In the genomic region with DNA sequence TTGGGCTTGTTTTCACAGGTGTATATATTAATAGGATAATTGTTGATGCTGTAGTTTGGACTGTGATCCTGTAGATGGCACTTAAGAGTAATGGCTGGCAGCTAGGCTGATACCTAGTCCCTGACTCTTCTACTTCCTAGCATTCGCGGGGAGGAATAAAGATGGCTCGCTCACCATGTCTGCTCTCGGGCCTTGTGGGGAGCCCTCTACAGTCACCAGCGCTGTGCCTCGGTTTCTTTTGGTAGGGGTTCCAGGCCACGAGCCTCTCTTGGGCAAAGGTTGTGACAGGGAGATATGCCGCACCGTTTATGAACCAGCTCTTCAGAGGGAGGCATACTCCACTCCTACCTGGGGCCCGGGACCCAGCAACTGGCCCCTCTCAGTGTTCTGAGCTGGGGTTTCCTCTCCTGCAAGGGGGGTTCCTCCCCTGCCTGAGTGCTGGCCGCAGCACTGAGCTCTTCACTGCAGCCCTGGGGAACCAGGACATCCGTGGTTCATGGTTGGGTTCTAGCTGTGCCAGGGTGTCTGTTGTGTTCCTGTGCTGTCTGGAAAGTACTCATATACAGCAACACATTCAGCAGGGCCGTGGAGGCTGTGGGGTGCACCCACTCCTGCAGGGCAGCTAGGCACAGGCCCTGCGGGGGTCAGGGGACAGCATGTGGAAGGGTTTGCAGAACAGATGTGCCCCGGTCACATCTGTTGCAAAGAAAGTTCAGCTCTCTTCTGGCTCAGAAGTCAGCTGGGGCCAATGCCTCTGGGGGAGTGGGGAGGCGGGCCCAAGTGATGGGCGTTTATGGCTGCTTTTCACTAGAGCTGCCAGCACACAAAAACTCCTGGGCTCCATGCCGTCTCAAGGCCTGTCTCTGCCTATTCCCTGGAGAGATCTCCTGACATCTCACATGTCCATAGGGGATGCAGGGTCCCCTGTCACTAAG, we compare ENCODE assay signal across 1 cellular context.
TF ChIP-seq lines count a peak whose summit lies in the region.

No MANE protein-coding gene starts in this region.

TF ChIP-seq in GM23338, 12 proteins besides CTCF, POLR2A, EP300 and RAD21 (continued from another document):
- TF ChIP-seq, protein P1, sequence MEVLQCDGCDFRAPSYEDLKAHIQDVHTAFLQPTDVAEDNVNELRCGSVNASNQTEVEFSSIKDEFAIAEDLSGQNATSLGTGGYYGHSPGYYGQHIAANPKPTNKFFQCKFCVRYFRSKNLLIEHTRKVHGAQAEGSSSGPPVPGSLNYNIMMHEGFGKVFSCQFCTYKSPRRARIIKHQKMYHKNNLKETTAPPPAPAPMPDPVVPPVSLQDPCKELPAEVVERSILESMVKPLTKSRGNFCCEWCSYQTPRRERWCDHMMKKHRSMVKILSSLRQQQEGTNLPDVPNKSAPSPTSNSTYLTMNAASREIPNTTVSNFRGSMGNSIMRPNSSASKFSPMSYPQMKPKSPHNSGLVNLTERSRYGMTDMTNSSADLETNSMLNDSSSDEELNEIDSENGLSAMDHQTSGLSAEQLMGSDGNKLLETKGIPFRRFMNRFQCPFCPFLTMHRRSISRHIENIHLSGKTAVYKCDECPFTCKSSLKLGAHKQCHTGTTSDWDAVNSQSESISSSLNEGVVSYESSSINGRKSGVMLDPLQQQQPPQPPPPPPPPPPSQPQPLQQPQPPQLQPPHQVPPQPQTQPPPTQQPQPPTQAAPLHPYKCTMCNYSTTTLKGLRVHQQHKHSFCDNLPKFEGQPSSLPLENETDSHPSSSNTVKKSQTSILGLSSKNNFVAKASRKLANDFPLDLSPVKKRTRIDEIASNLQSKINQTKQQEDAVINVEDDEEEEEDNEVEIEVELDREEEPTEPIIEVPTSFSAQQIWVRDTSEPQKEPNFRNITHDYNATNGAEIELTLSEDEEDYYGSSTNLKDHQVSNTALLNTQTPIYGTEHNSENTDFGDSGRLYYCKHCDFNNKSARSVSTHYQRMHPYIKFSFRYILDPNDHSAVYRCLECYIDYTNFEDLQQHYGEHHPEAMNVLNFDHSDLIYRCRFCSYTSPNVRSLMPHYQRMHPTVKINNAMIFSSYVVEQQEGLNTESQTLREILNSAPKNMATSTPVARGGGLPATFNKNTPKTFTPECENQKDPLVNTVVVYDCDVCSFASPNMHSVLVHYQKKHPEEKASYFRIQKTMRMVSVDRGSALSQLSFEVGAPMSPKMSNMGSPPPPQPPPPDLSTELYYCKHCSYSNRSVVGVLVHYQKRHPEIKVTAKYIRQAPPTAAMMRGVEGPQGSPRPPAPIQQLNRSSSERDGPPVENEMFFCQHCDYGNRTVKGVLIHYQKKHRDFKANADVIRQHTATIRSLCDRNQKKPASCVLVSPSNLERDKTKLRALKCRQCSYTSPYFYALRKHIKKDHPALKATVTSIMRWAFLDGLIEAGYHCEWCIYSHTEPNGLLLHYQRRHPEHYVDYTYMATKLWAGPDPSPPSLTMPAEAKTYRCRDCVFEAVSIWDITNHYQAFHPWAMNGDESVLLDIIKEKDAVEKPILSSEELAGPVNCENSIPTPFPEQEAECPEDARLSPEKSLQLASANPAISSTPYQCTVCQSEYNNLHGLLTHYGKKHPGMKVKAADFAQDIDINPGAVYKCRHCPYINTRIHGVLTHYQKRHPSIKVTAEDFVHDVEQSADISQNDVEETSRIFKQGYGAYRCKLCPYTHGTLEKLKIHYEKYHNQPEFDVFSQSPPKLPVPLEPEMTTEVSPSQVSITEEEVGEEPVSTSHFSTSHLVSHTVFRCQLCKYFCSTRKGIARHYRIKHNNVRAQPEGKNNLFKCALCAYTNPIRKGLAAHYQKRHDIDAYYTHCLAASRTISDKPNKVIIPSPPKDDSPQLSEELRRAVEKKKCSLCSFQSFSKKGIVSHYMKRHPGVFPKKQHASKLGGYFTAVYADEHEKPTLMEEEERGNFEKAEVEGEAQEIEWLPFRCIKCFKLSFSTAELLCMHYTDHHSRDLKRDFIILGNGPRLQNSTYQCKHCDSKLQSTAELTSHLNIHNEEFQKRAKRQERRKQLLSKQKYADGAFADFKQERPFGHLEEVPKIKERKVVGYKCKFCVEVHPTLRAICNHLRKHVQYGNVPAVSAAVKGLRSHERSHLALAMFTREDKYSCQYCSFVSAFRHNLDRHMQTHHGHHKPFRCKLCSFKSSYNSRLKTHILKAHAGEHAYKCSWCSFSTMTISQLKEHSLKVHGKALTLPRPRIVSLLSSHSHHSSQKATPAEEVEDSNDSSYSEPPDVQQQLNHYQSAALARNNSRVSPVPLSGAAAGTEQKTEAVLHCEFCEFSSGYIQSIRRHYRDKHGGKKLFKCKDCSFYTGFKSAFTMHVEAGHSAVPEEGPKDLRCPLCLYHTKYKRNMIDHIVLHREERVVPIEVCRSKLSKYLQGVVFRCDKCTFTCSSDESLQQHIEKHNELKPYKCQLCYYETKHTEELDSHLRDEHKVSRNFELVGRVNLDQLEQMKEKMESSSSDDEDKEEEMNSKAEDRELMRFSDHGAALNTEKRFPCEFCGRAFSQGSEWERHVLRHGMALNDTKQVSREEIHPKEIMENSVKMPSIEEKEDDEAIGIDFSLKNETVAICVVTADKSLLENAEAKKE (CRISPR knock-in tag; IDR thresholded peaks at IDR 0.05): no peak
- no peak for TF ChIP-seq CREB1 (CRISPR knock-in tag; IDR thresholded peaks at IDR 0.05; ENCODE audit: low read depth)
- no peak for TF ChIP-seq EZH2 (IDR thresholded peaks at IDR 0.05; ENCODE audit: low read depth, unreplicated experiment)
- no peak for TF ChIP-seq JUNB (IDR thresholded peaks at IDR 0.05; ENCODE audit: unreplicated experiment)
- TF ChIP-seq ZNF331 (CRISPR knock-in tag; IDR thresholded peaks at IDR 0.05; ENCODE audit: low read depth): no peak
- TF ChIP-seq, protein P2, sequence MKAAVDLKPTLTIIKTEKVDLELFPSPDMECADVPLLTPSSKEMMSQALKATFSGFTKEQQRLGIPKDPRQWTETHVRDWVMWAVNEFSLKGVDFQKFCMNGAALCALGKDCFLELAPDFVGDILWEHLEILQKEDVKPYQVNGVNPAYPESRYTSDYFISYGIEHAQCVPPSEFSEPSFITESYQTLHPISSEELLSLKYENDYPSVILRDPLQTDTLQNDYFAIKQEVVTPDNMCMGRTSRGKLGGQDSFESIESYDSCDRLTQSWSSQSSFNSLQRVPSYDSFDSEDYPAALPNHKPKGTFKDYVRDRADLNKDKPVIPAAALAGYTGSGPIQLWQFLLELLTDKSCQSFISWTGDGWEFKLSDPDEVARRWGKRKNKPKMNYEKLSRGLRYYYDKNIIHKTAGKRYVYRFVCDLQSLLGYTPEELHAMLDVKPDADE (IDR thresholded peaks at IDR 0.05): no peak
